ENCODE assay signal across 34 cellular contexts in the genomic region with DNA sequence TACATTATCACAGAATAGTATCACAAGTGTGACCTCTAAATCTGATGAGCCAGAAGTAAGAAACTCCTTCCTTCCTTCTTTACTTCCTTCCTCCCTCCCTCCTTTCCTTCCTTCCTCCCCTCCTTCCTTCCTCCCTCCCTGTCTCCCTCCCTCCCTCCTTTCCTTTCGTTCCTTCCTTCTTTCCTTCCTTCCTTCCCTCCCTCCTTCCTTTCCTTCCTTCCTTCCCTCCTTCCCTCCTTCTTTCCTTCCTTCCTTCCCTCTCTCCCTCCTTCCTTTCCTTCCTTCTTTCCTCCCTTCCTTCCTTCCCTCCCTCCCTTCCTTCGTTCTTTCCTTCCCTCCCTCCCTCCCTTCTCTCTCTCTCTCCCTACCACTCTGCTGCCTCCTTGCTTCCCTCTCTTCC.
"Had no signal": no experiment of that assay in that cellular context is flagged by ENCODE, and none has a peak within 500 bp of the region (broad histone marks: within the 10 kb centered on the region; RNA-seq: fewer than 3 reads in every experiment).

No MANE protein-coding gene starts in this region.

- H3K4me3 Mint-ChIP-seq: activated B cell treated with CpG ODN at 0.5 μM for 24 hours; activated CD4-positive, alpha-beta memory T cell treated with anti-CD3 and anti-CD28 coated beads for 36 hours; activated CD4-positive, alpha-beta T cell treated with anti-CD3 and anti-CD28 coated beads, Interleukin-2, amount 10 ng/mL, durations not matched to agents 24 days and 14 days; activated CD8-positive, alpha-beta T cell treated with anti-CD3 and anti-CD28 coated beads for 36 hours; activated naive CD4-positive, alpha-beta T cell treated with anti-CD3 and anti-CD28 coated beads, Interleukin-2, amount 10 ng/mL, durations not matched to agents 7 days and 5 days; activated naive CD4-positive, alpha-beta T cell treated with anti-CD3 and anti-CD28 coated beads, Interleukin-2, amount 50 U/mL, for 24 hours; activated naive CD8-positive, alpha-beta T cell; activated naive CD8-positive, alpha-beta T cell treated with anti-CD3 and anti-CD28 coated beads, Interleukin-2, amount 10 ng/mL, durations not matched to agents 7 days and 5 days; activated naive CD8-positive, alpha-beta T cell treated with anti-CD3 and anti-CD28 coated beads, Interleukin-2, amount 50 U/mL, for 24 hours; activated T-cell treated with anti-CD3 and anti-CD28 coated beads, Interleukin-2, amount 50 U/mL, for 4 hours; activated T-cell treated with anti-CD3 and anti-CD28 coated beads, Interleukin-2, amount 50 U/mL, for 72 hours; activated T-helper 1 cell treated with anti-CD3 and anti-CD28 coated beads, Interleukin-12 subunit alpha, Interleukin-12 subunit beta, Interleukin-2, Interleukin-4 antibody, amounts not matched to agents 30 ng/mL and 10 ng/mL and 1 ng/mL, durations not matched to agents 14 hours and 24 hours and 36 hours; activated T-helper 17 cell treated with anti-CD3 and anti-CD28 coated beads, Interleukin-2, amount 50 U/mL, for 72 hours; brain; T-helper 1 cell treated with Interleukin-12 subunit alpha and Interleukin-12 subunit beta and Interleukin-4 antibody, amounts not matched to agents 30 μg/mL and 1 μg/mL, for 36 hours; T-helper 2 cell treated with Interferon-gamma antibody and Interleukin-4, amounts not matched to agents 5 μg/mL and 100 μg/mL, for 36 hours had no signal

- H3K27me3 ChIP-seq: ascending aorta had no signal

- H3K27ac ChIP-seq: ascending aorta, VCaP had no signal

- H3K4me3 ChIP-seq: ascending aorta had no signal

- H3K9me3 ChIP-seq: ascending aorta had no signal

- FAIRE-seq: TTC549 had no signal

- ATAC-seq: activated CD8-positive, alpha-beta T cell treated with anti-CD3 and anti-CD28 coated beads for 36 hours; activated naive CD8-positive, alpha-beta T cell treated with anti-CD3 and anti-CD28 coated beads, Interleukin-2, amount 50 U/mL, for 24 hours; activated T-cell treated with anti-CD3 and anti-CD28 coated beads, Interleukin-2, amount 50 U/mL, for 4 hours; activated T-cell treated with anti-CD3 and anti-CD28 coated beads, Interleukin-2, amount 50 U/mL, for 72 hours; activated T-helper 17 cell treated with anti-CD3 and anti-CD28 coated beads, Interleukin-2, amount 50 U/mL, for 72 hours had no signal

- H3K36me3 ChIP-seq: ascending aorta had no signal

- DNase-seq: activated B cell treated with CpG ODN at 0.5 μM for 24 hours; activated CD4-positive, alpha-beta memory T cell treated with anti-CD3 and anti-CD28 coated beads for 36 hours; activated CD4-positive, alpha-beta T cell treated with anti-CD3 and anti-CD28 coated beads for 4 hours; activated CD4-positive, alpha-beta T cell treated with anti-CD3 and anti-CD28 coated beads, Interleukin-2, amount 10 ng/mL, durations not matched to agents 24 days and 14 days; activated CD4-positive, alpha-beta T cell treated with anti-CD3 and anti-CD28 coated beads, Interleukin-2, amount 50 U/mL, for 1 hour; activated CD4-positive, alpha-beta T cell treated with anti-CD3 and anti-CD28 coated beads, Interleukin-2, amount 50 U/mL, for 4 hours; activated CD4-positive, CD25-positive, alpha-beta regulatory T cell treated with anti-CD3 and anti-CD28 coated beads, Interleukin-2, amount 50 U/mL, for 72 hours; activated CD8-positive, alpha-beta memory T cell treated with anti-CD3 and anti-CD28 coated beads, Interleukin-2, amount 50 U/mL, for 4 hours; activated CD8-positive, alpha-beta T cell treated with anti-CD3 and anti-CD28 coated beads for 36 hours; activated effector memory CD4-positive, alpha-beta T cell treated with anti-CD3 and anti-CD28 coated beads, Interleukin-2, amount 50 U/mL, for 16 hours; activated naive CD4-positive, alpha-beta T cell treated with anti-CD3 and anti-CD28 coated beads, Interleukin-2, amount 10 ng/mL, durations not matched to agents 7 days and 5 days; activated naive CD4-positive, alpha-beta T cell treated with Interleukin-2 at 50 U/mL for 16 hours; activated naive CD8-positive, alpha-beta T cell treated with anti-CD3 and anti-CD28 coated beads, Interleukin-2, amount 10 ng/mL, durations not matched to agents 7 days and 5 days; activated naive CD8-positive, alpha-beta T cell treated with anti-CD3 and anti-CD28 coated beads, Interleukin-2, amount 50 U/mL, for 24 hours; activated T-cell treated with anti-CD3 and anti-CD28 coated beads for 4 hours; activated T-cell treated with anti-CD3 and anti-CD28 coated beads, Interleukin-2, amount 50 U/mL, for 1 hour; activated T-cell treated with anti-CD3 and anti-CD28 coated beads, Interleukin-2, amount 50 U/mL, for 4 hours; activated T-cell treated with anti-CD3 and anti-CD28 coated beads, Interleukin-2, amount 50 U/mL, for 72 hours; amygdala; anterior cingulate cortex; central memory CD4-positive, alpha-beta T cell; T-helper 1 cell; T-helper 2 cell; T-helper 9 cell had no signal

- H3K27ac Mint-ChIP-seq: activated B cell treated with CpG ODN at 0.5 μM for 24 hours; activated CD4-positive, alpha-beta memory T cell treated with anti-CD3 and anti-CD28 coated beads for 36 hours; activated CD4-positive, alpha-beta T cell treated with anti-CD3 and anti-CD28 coated beads, Interleukin-2, amount 10 ng/mL, durations not matched to agents 24 days and 14 days; activated CD8-positive, alpha-beta T cell treated with anti-CD3 and anti-CD28 coated beads for 36 hours; activated naive CD4-positive, alpha-beta T cell treated with anti-CD3 and anti-CD28 coated beads, Interleukin-2, amount 10 ng/mL, durations not matched to agents 7 days and 5 days; activated naive CD4-positive, alpha-beta T cell treated with anti-CD3 and anti-CD28 coated beads, Interleukin-2, amount 50 U/mL, for 24 hours; activated naive CD8-positive, alpha-beta T cell; activated naive CD8-positive, alpha-beta T cell treated with anti-CD3 and anti-CD28 coated beads, Interleukin-2, amount 10 ng/mL, durations not matched to agents 7 days and 5 days; activated naive CD8-positive, alpha-beta T cell treated with anti-CD3 and anti-CD28 coated beads, Interleukin-2, amount 50 U/mL, for 24 hours; activated T-cell treated with anti-CD3 and anti-CD28 coated beads, Interleukin-2, amount 50 U/mL, for 72 hours; activated T-helper 1 cell treated with anti-CD3 and anti-CD28 coated beads, Interleukin-12 subunit alpha, Interleukin-12 subunit beta, Interleukin-2, Interleukin-4 antibody, amounts not matched to agents 30 ng/mL and 10 ng/mL and 1 ng/mL, durations not matched to agents 14 hours and 24 hours and 36 hours; activated T-helper 17 cell treated with anti-CD3 and anti-CD28 coated beads, Interleukin-2, amount 50 U/mL, for 72 hours; brain; T-helper 1 cell treated with Interleukin-12 subunit alpha and Interleukin-12 subunit beta and Interleukin-4 antibody, amounts not matched to agents 30 μg/mL and 1 μg/mL, for 36 hours; T-helper 2 cell treated with Interferon-gamma antibody and Interleukin-4, amounts not matched to agents 5 μg/mL and 100 μg/mL, for 36 hours had no signal

- H3K9me3 Mint-ChIP-seq: activated B cell treated with CpG ODN at 0.5 μM for 24 hours; activated CD4-positive, alpha-beta memory T cell treated with anti-CD3 and anti-CD28 coated beads for 36 hours; activated CD4-positive, alpha-beta T cell treated with anti-CD3 and anti-CD28 coated beads, Interleukin-2, amount 10 ng/mL, durations not matched to agents 24 days and 14 days; activated CD8-positive, alpha-beta T cell treated with anti-CD3 and anti-CD28 coated beads for 36 hours; activated naive CD4-positive, alpha-beta T cell treated with anti-CD3 and anti-CD28 coated beads, Interleukin-2, amount 10 ng/mL, durations not matched to agents 7 days and 5 days; activated naive CD4-positive, alpha-beta T cell treated with anti-CD3 and anti-CD28 coated beads, Interleukin-2, amount 50 U/mL, for 24 hours; activated naive CD8-positive, alpha-beta T cell treated with anti-CD3 and anti-CD28 coated beads, Interleukin-2, amount 10 ng/mL, durations not matched to agents 7 days and 5 days; activated naive CD8-positive, alpha-beta T cell treated with anti-CD3 and anti-CD28 coated beads, Interleukin-2, amount 50 U/mL, for 24 hours; activated T-cell treated with anti-CD3 and anti-CD28 coated beads, Interleukin-2, amount 50 U/mL, for 4 hours; activated T-cell treated with anti-CD3 and anti-CD28 coated beads, Interleukin-2, amount 50 U/mL, for 72 hours; activated T-helper 1 cell treated with anti-CD3 and anti-CD28 coated beads, Interleukin-12 subunit alpha, Interleukin-12 subunit beta, Interleukin-2, Interleukin-4 antibody, amounts not matched to agents 30 ng/mL and 10 ng/mL and 1 ng/mL, durations not matched to agents 14 hours and 24 hours and 36 hours; brain; T-helper 1 cell treated with Interleukin-12 subunit alpha and Interleukin-12 subunit beta and Interleukin-4 antibody, amounts not matched to agents 30 μg/mL and 1 μg/mL, for 36 hours; T-helper 2 cell treated with Interferon-gamma antibody and Interleukin-4, amounts not matched to agents 5 μg/mL and 100 μg/mL, for 36 hours had no signal

- H3K4me1 Mint-ChIP-seq: activated B cell treated with CpG ODN at 0.5 μM for 24 hours; activated CD4-positive, alpha-beta T cell treated with anti-CD3 and anti-CD28 coated beads, Interleukin-2, amount 10 ng/mL, durations not matched to agents 24 days and 14 days; activated naive CD4-positive, alpha-beta T cell treated with anti-CD3 and anti-CD28 coated beads, Interleukin-2, amount 10 ng/mL, durations not matched to agents 7 days and 5 days; activated naive CD4-positive, alpha-beta T cell treated with anti-CD3 and anti-CD28 coated beads, Interleukin-2, amount 50 U/mL, for 24 hours; activated naive CD8-positive, alpha-beta T cell treated with anti-CD3 and anti-CD28 coated beads, Interleukin-2, amount 10 ng/mL, durations not matched to agents 7 days and 5 days; activated naive CD8-positive, alpha-beta T cell treated with anti-CD3 and anti-CD28 coated beads, Interleukin-2, amount 50 U/mL, for 24 hours; activated T-helper 17 cell treated with anti-CD3 and anti-CD28 coated beads, Interleukin-2, amount 50 U/mL, for 72 hours had no signal

- H3K36me3 Mint-ChIP-seq: activated CD4-positive, alpha-beta memory T cell treated with anti-CD3 and anti-CD28 coated beads for 36 hours; activated naive CD4-positive, alpha-beta T cell treated with anti-CD3 and anti-CD28 coated beads, Interleukin-2, amount 10 ng/mL, durations not matched to agents 7 days and 5 days; activated naive CD4-positive, alpha-beta T cell treated with anti-CD3 and anti-CD28 coated beads, Interleukin-2, amount 50 U/mL, for 24 hours; activated naive CD8-positive, alpha-beta T cell; activated naive CD8-positive, alpha-beta T cell treated with anti-CD3 and anti-CD28 coated beads, Interleukin-2, amount 10 ng/mL, durations not matched to agents 7 days and 5 days; brain had no signal

- H3K4me1 ChIP-seq: ascending aorta had no signal

- H3K27me3 Mint-ChIP-seq: activated B cell treated with CpG ODN at 0.5 μM for 24 hours; activated CD4-positive, alpha-beta memory T cell treated with anti-CD3 and anti-CD28 coated beads for 36 hours; activated CD4-positive, alpha-beta T cell treated with anti-CD3 and anti-CD28 coated beads, Interleukin-2, amount 10 ng/mL, durations not matched to agents 24 days and 14 days; activated CD8-positive, alpha-beta T cell treated with anti-CD3 and anti-CD28 coated beads for 36 hours; activated naive CD4-positive, alpha-beta T cell treated with anti-CD3 and anti-CD28 coated beads, Interleukin-2, amount 10 ng/mL, durations not matched to agents 7 days and 5 days; activated naive CD4-positive, alpha-beta T cell treated with anti-CD3 and anti-CD28 coated beads, Interleukin-2, amount 50 U/mL, for 24 hours; activated naive CD8-positive, alpha-beta T cell; activated naive CD8-positive, alpha-beta T cell treated with anti-CD3 and anti-CD28 coated beads, Interleukin-2, amount 10 ng/mL, durations not matched to agents 7 days and 5 days; activated naive CD8-positive, alpha-beta T cell treated with anti-CD3 and anti-CD28 coated beads, Interleukin-2, amount 50 U/mL, for 24 hours; activated T-helper 17 cell treated with anti-CD3 and anti-CD28 coated beads, Interleukin-2, amount 50 U/mL, for 72 hours; brain had no signal
